ENCODE assay signal across 9 cellular contexts in genomic region chr1:27597511-27598216, GRCh38. TPM values are rescaled to one million over a fixed set of nuclear protein-coding genes. Genes with fewer than 3 reads are reported as not detected.
DNase-seq lines count a peak whose midpoint lies in the region; ATAC-seq and TF ChIP-seq lines count a peak whose summit lies in the region.
"Had no signal": no experiment of that assay in that cellular context is flagged by ENCODE, and none has a peak within 500 bp of the region (broad histone marks: within the 10 kb centered on the region; RNA-seq: fewer than 3 reads in every experiment).

No MANE protein-coding gene starts in this region.

- CTCF ChIA-PET in activated CD4-positive, alpha-beta T cell treated with anti-CD3 and anti-CD28 coated beads for 36 hours (lab: Charles Lee) = interaction anchor here (1.0 kb wide), 1 partner anchor 152 kb away, joined by 3 read pairs; no protein-coding TSS in a partner anchor
- CTCF ChIA-PET in activated CD8-positive, alpha-beta memory T cell treated with anti-CD3 and anti-CD28 coated beads, Interleukin-2, amount 10 ng/mL, durations not matched to agents 7 days and 5 days (lab: Charles Lee) = interaction anchor here (6.3 kb wide), 1 partner anchor 40 kb away, joined by 48 read pairs; no protein-coding TSS in a partner anchor

- no peak overlapping the region for H3K4me3 ChIP-seq in lung

- no peak for ATAC-seq in activated CD4-positive, alpha-beta T cell treated with anti-CD3 and anti-CD28 coated beads for 36 hours
- no peak for ATAC-seq in lung (ENCODE audit: insufficient read depth, low FRiP score)
- ATAC-seq in activated CD8-positive, alpha-beta memory T cell treated with anti-CD3 and anti-CD28 coated beads, Interleukin-2, amount 10 ng/mL, durations not matched to agents 7 days and 5 days = no peak

- no peak for TF ChIP-seq CTCF in lung (IDR thresholded peaks at IDR 0.05; ENCODE audit: control extremely low read depth, extremely low read depth)

- intact Hi-C loops in activated CD4-positive, alpha-beta T cell treated with anti-CD3 and anti-CD28 coated beads for 36 hours (cut with DNase I, micrococcal nuclease) = no loop called here
- intact Hi-C loops in activated T-helper 1 cell treated with anti-CD3 and anti-CD28 coated beads, Interleukin-12 subunit alpha, Interleukin-12 subunit beta, Interleukin-2, Interleukin-4 antibody, amounts not matched to agents 30 ng/mL and 10 ng/mL and 1 ng/mL, durations not matched to agents 14 hours and 24 hours and 36 hours (cut with micrococcal nuclease) = no loop called here

- POLR2A ChIA-PET in activated CD4-positive, alpha-beta T cell treated with anti-CD3 and anti-CD28 coated beads for 36 hours (lab: Charles Lee) = no interaction called here

- peaks cover 0 to 2% of the 10 kb centered on the region in 2 donors for H3K36me3 ChIP-seq in lung (ENCODE audit: control insufficient read depth in 2 of 2, insufficient read depth in 2 of 2, low read length in 2 of 2)

- H3K36me3 Mint-ChIP-seq in activated CD4-positive, alpha-beta T cell treated with anti-CD3 and anti-CD28 coated beads for 36 hours (ENCODE audit: low read depth) = no peaks in the 10 kb centered on the region
- H3K36me3 Mint-ChIP-seq in activated T-helper 1 cell treated with anti-CD3 and anti-CD28 coated beads, Interleukin-12 subunit alpha, Interleukin-12 subunit beta, Interleukin-2, Interleukin-4 antibody, amounts not matched to agents 30 ng/mL and 10 ng/mL and 1 ng/mL, durations not matched to agents 14 hours and 24 hours and 36 hours (ENCODE audit: low read depth) = peaks cover 3% of the 10 kb centered on the region
- H3K36me3 Mint-ChIP-seq in activated CD8-positive, alpha-beta memory T cell treated with anti-CD3 and anti-CD28 coated beads, Interleukin-2, amount 10 ng/mL, durations not matched to agents 7 days and 5 days = no peaks in the 10 kb centered on the region

- no peak overlapping the region for H3K4me3 Mint-ChIP-seq in activated CD4-positive, alpha-beta T cell treated with anti-CD3 and anti-CD28 coated beads for 36 hours
- H3K4me3 Mint-ChIP-seq in activated T-helper 1 cell treated with anti-CD3 and anti-CD28 coated beads, Interleukin-12 subunit alpha, Interleukin-12 subunit beta, Interleukin-2, Interleukin-4 antibody, amounts not matched to agents 30 ng/mL and 10 ng/mL and 1 ng/mL, durations not matched to agents 14 hours and 24 hours and 36 hours = peak overlapping the region; percentile 70
- no peak overlapping the region for H3K4me3 Mint-ChIP-seq in activated CD8-positive, alpha-beta memory T cell treated with anti-CD3 and anti-CD28 coated beads, Interleukin-2, amount 10 ng/mL, durations not matched to agents 7 days and 5 days

- H3K27ac ChIP-seq in lung (ENCODE audit: low read depth in 1 of 2, low read length in 1 of 2) = peak overlapping the region; percentile 9 to 76
- peak overlapping the region; percentile 26 for H3K27ac ChIP-seq in substantia nigra (ENCODE audit: low read depth, low read length, poor library complexity, severe bottlenecking)

- 59 to 66% methylated on average over 7 of the region's 7 CpGs for WGBS in lung, 2 donors

- no peaks in the 10 kb centered on the region for H3K9me3 Mint-ChIP-seq in activated CD4-positive, alpha-beta T cell treated with anti-CD3 and anti-CD28 coated beads for 36 hours (ENCODE audit: low read depth)
- no peaks in the 10 kb centered on the region for H3K9me3 Mint-ChIP-seq in activated T-helper 1 cell treated with anti-CD3 and anti-CD28 coated beads, Interleukin-12 subunit alpha, Interleukin-12 subunit beta, Interleukin-2, Interleukin-4 antibody, amounts not matched to agents 30 ng/mL and 10 ng/mL and 1 ng/mL, durations not matched to agents 14 hours and 24 hours and 36 hours
- H3K9me3 Mint-ChIP-seq in activated CD8-positive, alpha-beta memory T cell treated with anti-CD3 and anti-CD28 coated beads, Interleukin-2, amount 10 ng/mL, durations not matched to agents 7 days and 5 days (ENCODE audit: low read depth) = no peaks in the 10 kb centered on the region

- H3K27me3 ChIP-seq in lung (ENCODE audit: control insufficient read depth, insufficient read depth) = no peaks in the 10 kb centered on the region

- peak overlapping the region; percentile 44 for H3K27ac Mint-ChIP-seq in activated CD4-positive, alpha-beta T cell treated with anti-CD3 and anti-CD28 coated beads for 36 hours
- peak overlapping the region; percentile 70 for H3K27ac Mint-ChIP-seq in activated T-helper 1 cell treated with anti-CD3 and anti-CD28 coated beads, Interleukin-12 subunit alpha, Interleukin-12 subunit beta, Interleukin-2, Interleukin-4 antibody, amounts not matched to agents 30 ng/mL and 10 ng/mL and 1 ng/mL, durations not matched to agents 14 hours and 24 hours and 36 hours
- no peak overlapping the region for H3K27ac Mint-ChIP-seq in activated CD8-positive, alpha-beta memory T cell treated with anti-CD3 and anti-CD28 coated beads, Interleukin-2, amount 10 ng/mL, durations not matched to agents 7 days and 5 days

- H3K27me3 Mint-ChIP-seq in activated CD4-positive, alpha-beta T cell treated with anti-CD3 and anti-CD28 coated beads for 36 hours = no peaks in the 10 kb centered on the region
- no peaks in the 10 kb centered on the region for H3K27me3 Mint-ChIP-seq in activated T-helper 1 cell treated with anti-CD3 and anti-CD28 coated beads, Interleukin-12 subunit alpha, Interleukin-12 subunit beta, Interleukin-2, Interleukin-4 antibody, amounts not matched to agents 30 ng/mL and 10 ng/mL and 1 ng/mL, durations not matched to agents 14 hours and 24 hours and 36 hours (ENCODE audit: insufficient read depth)
- H3K27me3 Mint-ChIP-seq in activated CD8-positive, alpha-beta memory T cell treated with anti-CD3 and anti-CD28 coated beads, Interleukin-2, amount 10 ng/mL, durations not matched to agents 7 days and 5 days = no peaks in the 10 kb centered on the region

- H3K4me1 Mint-ChIP-seq in activated CD4-positive, alpha-beta T cell treated with anti-CD3 and anti-CD28 coated beads for 36 hours = peaks cover 36% of the 10 kb centered on the region
- H3K4me1 Mint-ChIP-seq in activated T-helper 1 cell treated with anti-CD3 and anti-CD28 coated beads, Interleukin-12 subunit alpha, Interleukin-12 subunit beta, Interleukin-2, Interleukin-4 antibody, amounts not matched to agents 30 ng/mL and 10 ng/mL and 1 ng/mL, durations not matched to agents 14 hours and 24 hours and 36 hours (ENCODE audit: low read depth) = peaks cover 31% of the 10 kb centered on the region
- peaks cover 31% of the 10 kb centered on the region for H3K4me1 Mint-ChIP-seq in activated CD8-positive, alpha-beta memory T cell treated with anti-CD3 and anti-CD28 coated beads, Interleukin-2, amount 10 ng/mL, durations not matched to agents 7 days and 5 days

- no peaks in the 10 kb centered on the region for H3K9me3 ChIP-seq in lung (ENCODE audit: control insufficient read depth in 2 of 2, insufficient read depth in 1 of 2, low read length in 1 of 2)

- no peak for DNase-seq in activated CD4-positive, alpha-beta T cell treated with anti-CD3 and anti-CD28 coated beads for 36 hours
- no peak for DNase-seq in activated CD4-positive, alpha-beta T cell treated with anti-CD3 and anti-CD28 coated beads, Interleukin-2, amount 50 U/mL, for 4 hours
- no peak for DNase-seq in activated T-helper 1 cell treated with anti-CD3 and anti-CD28 coated beads, Interleukin-12 subunit alpha, Interleukin-12 subunit beta, Interleukin-2, Interleukin-4 antibody, amounts not matched to agents 30 ng/mL and 10 ng/mL and 1 ng/mL, durations not matched to agents 14 hours and 24 hours and 36 hours (ENCODE audit: low spot score)
- DNase-seq in lung (ENCODE audit: low spot score) = no peak
- DNase-seq in substantia nigra (lab: John Stamatoyannopoulos, UW) = peak in 1 of 49 donors; percentile 65
- DNase-seq in stimulated activated CD8-positive, alpha-beta memory T cell treated with anti-CD3 and anti-CD28 coated beads, Interleukin-4, amount 100 ng/mL, for 48 hours = no peak
- DNase-seq in NOMO-1 treated with DMSO at 0.1 percent for 48 hours (lab: John Stamatoyannopoulos, UW; ENCODE audit: unreplicated experiment) = no peak
- DNase-seq in activated CD8-positive, alpha-beta memory T cell treated with anti-CD3 and anti-CD28 coated beads, Interleukin-2, amount 10 ng/mL, durations not matched to agents 7 days and 5 days = no peak
- DNase-seq: NCI-H1694 treated with DMSO at 0.1 percent for 48 hours had no signal

- H3K4me1 ChIP-seq in lung (ENCODE audit: control insufficient read depth in 2 of 2, insufficient read depth in 2 of 2, low read length in 2 of 2) = peaks cover 29 to 38% of the 10 kb centered on the region in 2 donors

RNA-seq across cellular contexts. Expression of gene AHDC1, which starts 6.3 kb away (rescaled TPM):
- total RNA-seq in activated CD4-positive, alpha-beta T cell treated with anti-CD3 and anti-CD28 coated beads for 36 hours = 10 to 100 TPM; 10.3 to 12.1 TPM
- 33.7 and 33.9 TPM in 2 replicates for total RNA-seq in activated T-helper 1 cell treated with anti-CD3 and anti-CD28 coated beads, Interleukin-12 subunit alpha, Interleukin-12 subunit beta, Interleukin-2, Interleukin-4 antibody, amounts not matched to agents 30 ng/mL and 10 ng/mL and 1 ng/mL, durations not matched to agents 14 hours and 24 hours and 36 hours
- total RNA-seq in lung = 10 to 100 TPM; 31.8 to 37.9 TPM
- 10 to 100 TPM; 10.3 to 11.8 TPM for polyA plus RNA-seq in lung
- 10 to 100 TPM; 15.8 to 18.5 TPM for total RNA-seq in activated CD8-positive, alpha-beta memory T cell treated with anti-CD3 and anti-CD28 coated beads, Interleukin-2, amount 10 ng/mL, durations not matched to agents 7 days and 5 days

RNA-seq across cellular contexts. Expression of gene FGR, which starts 37.3 kb away (rescaled TPM):
- total RNA-seq in activated CD4-positive, alpha-beta T cell treated with anti-CD3 and anti-CD28 coated beads for 36 hours = under 1 TPM in 1 of 2 experiments, not detected in 1; 0.11 TPM
- 0.21 and 0.27 TPM in 2 replicates for total RNA-seq in activated T-helper 1 cell treated with anti-CD3 and anti-CD28 coated beads, Interleukin-12 subunit alpha, Interleukin-12 subunit beta, Interleukin-2, Interleukin-4 antibody, amounts not matched to agents 30 ng/mL and 10 ng/mL and 1 ng/mL, durations not matched to agents 14 hours and 24 hours and 36 hours
- total RNA-seq in lung = 100 to 1,000 TPM in 1 of 2 donors, 10 to 100 TPM in 1; 26.6 to 108 TPM
- 100 to 1,000 TPM; 113 to 403 TPM for polyA plus RNA-seq in lung
- 1 to 10 TPM in 1 of 2 experiments, under 1 TPM in 1; 0.30 to 1.8 TPM for total RNA-seq in activated CD8-positive, alpha-beta memory T cell treated with anti-CD3 and anti-CD28 coated beads, Interleukin-2, amount 10 ng/mL, durations not matched to agents 7 days and 5 days

Comparison
In these comparisons a context has a peak if more than half of its experiments do, and no peak if none do; other contexts are left out.
1. RNA of gene FGR, which starts 37.3 kb away (total RNA-seq): 26.6 to 108 TPM in lung; 0.30 to 1.8 TPM in activated CD8-positive, alpha-beta memory T cell treated with anti-CD3 and anti-CD28 coated beads, Interleukin-2, amount 10 ng/mL, durations not matched to agents 7 days and 5 days, 0.21 to 0.27 TPM in activated T-helper 1 cell treated with anti-CD3 and anti-CD28 coated beads, Interleukin-12 subunit alpha, Interleukin-12 subunit beta, Interleukin-2, Interleukin-4 antibody, amounts not matched to agents 30 ng/mL and 10 ng/mL and 1 ng/mL, durations not matched to agents 14 hours and 24 hours and 36 hours and 0.11 TPM in activated CD4-positive, alpha-beta T cell treated with anti-CD3 and anti-CD28 coated beads for 36 hours; every median in the first group is over 10 times any median in the second.